Comparison of ENCODE assay signal across 8 cellular contexts in the genomic region with DNA sequence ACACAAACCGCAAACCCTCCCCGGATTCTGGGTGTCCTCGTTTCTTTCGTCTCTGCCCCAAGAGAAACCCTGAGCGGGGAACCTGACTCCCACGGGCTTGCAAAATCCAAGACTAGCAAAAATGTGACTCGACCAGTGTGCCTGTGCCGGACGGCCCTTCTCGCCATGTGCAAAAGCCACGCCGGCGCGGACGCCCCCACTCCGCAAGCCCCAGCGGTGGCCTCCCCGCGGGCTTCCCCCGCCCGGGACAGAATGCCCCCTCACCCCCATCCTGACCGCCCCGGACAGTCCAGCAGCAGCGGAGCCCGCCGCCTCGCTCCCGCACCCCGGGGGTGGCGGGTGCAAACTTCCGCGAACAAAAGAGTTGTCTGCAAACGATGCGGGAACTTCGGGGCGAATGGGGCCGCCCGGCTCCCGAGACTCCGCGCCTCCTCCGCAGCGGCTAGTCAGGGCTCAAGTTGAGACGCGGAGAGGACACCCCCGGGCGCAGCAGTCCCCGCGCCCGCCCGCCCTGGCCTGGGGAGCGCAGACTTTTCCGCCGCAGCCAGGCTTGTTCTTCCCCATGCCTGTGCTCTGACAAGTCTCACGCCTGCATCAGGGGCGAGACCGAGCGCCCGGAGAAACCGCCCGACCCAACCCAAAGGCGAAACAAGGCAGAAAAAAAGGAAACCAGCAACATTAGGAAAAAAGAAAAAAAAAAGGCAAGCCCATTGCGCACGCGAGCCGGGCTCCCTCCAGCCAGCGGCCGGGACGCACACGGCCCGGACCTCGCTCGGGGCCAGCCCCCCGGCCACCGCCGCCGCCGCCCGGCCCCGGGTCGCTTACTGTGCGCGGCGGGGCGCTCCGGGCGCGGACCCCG. TPM values are rescaled to one million over a fixed set of nuclear protein-coding genes. Genes with fewer than 3 reads are reported as not detected.
DNase-seq lines count a peak whose midpoint lies in the region; ATAC-seq and TF ChIP-seq lines count a peak whose summit lies in the region.

No MANE protein-coding gene starts in this region.

- peaks cover 19% of the 10 kb centered on the region for H3K79me2 ChIP-seq in parathyroid adenoma

- peak overlapping the region; percentile 76 for H3K4me3 Mint-ChIP-seq in activated T-helper 17 cell treated with anti-CD3 and anti-CD28 coated beads, Interleukin-2, amount 50 U/mL, for 72 hours

- no peaks in the 10 kb centered on the region for H3K27me3 Mint-ChIP-seq in activated T-helper 17 cell treated with anti-CD3 and anti-CD28 coated beads, Interleukin-2, amount 50 U/mL, for 72 hours

- H3K9me3 ChIP-seq in parathyroid adenoma (ENCODE audit: control insufficient read depth, low read length): no peaks in the 10 kb centered on the region

- no peak for TF ChIP-seq CTCF in parathyroid adenoma (IDR thresholded peaks at IDR 0.05)

- peak; percentile 62 for DNase-seq in AG08396 (ENCODE audit: low spot score)
- DNase-seq in Kasumi-1 (lab: John Stamatoyannopoulos, UW): peak; percentile 41 to 51
- peak; percentile 50 for DNase-seq in globus pallidus (ENCODE audit: low spot score)
- no peak for DNase-seq in NCI-H2196 treated with DMSO at 0.1 percent for 48 hours (lab: John Stamatoyannopoulos, UW; ENCODE audit: unreplicated experiment)

- peaks cover 34% of the 10 kb centered on the region for H3K4me1 ChIP-seq in parathyroid adenoma

- H2AFZ ChIP-seq in parathyroid adenoma: peak overlapping the region; percentile 56

- ATAC-seq in GM18867 (IDR thresholded peaks at IDR 0.05; ENCODE audit: unreplicated experiment) (peak; percentile 19), HG03460 (IDR thresholded peaks at IDR 0.05; ENCODE audit: unreplicated experiment) (no peak)
- ATAC-seq in activated T-helper 17 cell treated with anti-CD3 and anti-CD28 coated beads, Interleukin-2, amount 50 U/mL, for 72 hours (replicated peaks): peak; percentile 9

- no peaks in the 10 kb centered on the region for H3K27me3 ChIP-seq in parathyroid adenoma (ENCODE audit: control insufficient read depth, insufficient read depth, low read length)

- H3K4me2 ChIP-seq in parathyroid adenoma (ENCODE audit: low read length): peak overlapping the region; percentile 88

- H3K27ac ChIP-seq in parathyroid adenoma: peak overlapping the region; percentile 65

- H3K36me3 ChIP-seq in parathyroid adenoma (ENCODE audit: control insufficient read depth, insufficient read depth, low read length): no peaks in the 10 kb centered on the region

- no peaks in the 10 kb centered on the region for H3K9me3 Mint-ChIP-seq in activated T-helper 17 cell treated with anti-CD3 and anti-CD28 coated beads, Interleukin-2, amount 50 U/mL, for 72 hours

- peak overlapping the region; percentile 62 for H3K4me3 ChIP-seq in parathyroid adenoma (ENCODE audit: low read depth, low read length)

- H3K36me3 Mint-ChIP-seq in activated T-helper 17 cell treated with anti-CD3 and anti-CD28 coated beads, Interleukin-2, amount 50 U/mL, for 72 hours (ENCODE audit: low read depth): peaks cover 29% of the 10 kb centered on the region

- peak overlapping the region; percentile 67 for H3K27ac Mint-ChIP-seq in activated T-helper 17 cell treated with anti-CD3 and anti-CD28 coated beads, Interleukin-2, amount 50 U/mL, for 72 hours

- peaks cover 34% of the 10 kb centered on the region for H3K4me1 Mint-ChIP-seq in activated T-helper 17 cell treated with anti-CD3 and anti-CD28 coated beads, Interleukin-2, amount 50 U/mL, for 72 hours

- H3K9ac ChIP-seq in parathyroid adenoma: peak overlapping the region; percentile 40

RNA-seq across cellular contexts. Expression of gene FAM53B, which starts 0.8 kb away (rescaled TPM):
- 10 to 100 TPM; 21.7 to 36.8 TPM for total RNA-seq in activated T-helper 17 cell treated with anti-CD3 and anti-CD28 coated beads, Interleukin-2, amount 50 U/mL, for 72 hours

RNA-seq across cellular contexts. Expression of gene EEF1AKMT2, which starts 48.3 kb away (rescaled TPM):
- total RNA-seq in activated T-helper 17 cell treated with anti-CD3 and anti-CD28 coated beads, Interleukin-2, amount 50 U/mL, for 72 hours: 1 to 10 TPM; 7.6 to 10.0 TPM

RNA-seq across cellular contexts. Expression of gene ABRAXAS2, which starts 58.2 kb away (rescaled TPM):
- total RNA-seq in activated T-helper 17 cell treated with anti-CD3 and anti-CD28 coated beads, Interleukin-2, amount 50 U/mL, for 72 hours: 10 to 100 TPM; 12.4 to 20.8 TPM
